ENCODE assay signal across 16 cellular contexts in genomic region chr7:151069841-151070572, GRCh38. TPM values are rescaled to one million over a fixed set of nuclear protein-coding genes. Genes with fewer than 3 reads are reported as not detected.
A peak's percentile ranks its signal among the peaks of the same experiment; 100 is the strongest.
DNase-seq lines count a peak whose midpoint lies in the region; FAIRE-seq and TF ChIP-seq lines count a peak whose summit lies in the region.
"Had no signal": no experiment of that assay in that cellular context is flagged by ENCODE, and none has a peak within 500 bp of the region (broad histone marks: within the 10 kb centered on the region; RNA-seq: fewer than 3 reads in every experiment).

No MANE protein-coding gene starts in this region.

- no peaks in the 10 kb centered on the region for H3K27me3 Mint-ChIP-seq in astrocyte (ENCODE audit: low read depth, unreplicated experiment)
- no peaks in the 10 kb centered on the region for H3K27me3 Mint-ChIP-seq in T-helper 2 cell treated with Interferon-gamma antibody and Interleukin-4, amounts not matched to agents 5 μg/mL and 100 μg/mL, for 36 hours (ENCODE audit: low read depth)
- H3K27me3 Mint-ChIP-seq: B cell had no signal

- H3K36me3 ChIP-seq in astrocyte (ENCODE audit: insufficient read depth, low read length) (peaks cover 39% of the 10 kb centered on the region), kidney (ENCODE audit: control insufficient read depth in 1 of 2, insufficient read depth in 2 of 2, low read length in 2 of 2) (peaks cover 26 to 54% of the 10 kb centered on the region in 2 donors), osteoblast (ENCODE audit: insufficient read depth, low read length) (peaks cover 68% of the 10 kb centered on the region)

- H3K9me3 ChIP-seq in astrocyte (ENCODE audit: insufficient read depth, low read depth, low read length) (no peaks in the 10 kb centered on the region), kidney (ENCODE audit: control insufficient read depth in 1 of 2, low read length in 2 of 2) (no peaks in the 10 kb centered on the region), osteoblast (ENCODE audit: low read depth, low read length) (no peaks in the 10 kb centered on the region)
- H3K9me3 ChIP-seq: BLaER1 treated with 17β-estradiol and CSF1 and Interleukin-3, amounts not matched to agents 10 nM and 100 nM; HAP-1 had no signal

- peaks cover 14% of the 10 kb centered on the region for H3K36me3 Mint-ChIP-seq in astrocyte (ENCODE audit: low read depth, unreplicated experiment)
- H3K36me3 Mint-ChIP-seq in T-helper 2 cell treated with Interferon-gamma antibody and Interleukin-4, amounts not matched to agents 5 μg/mL and 100 μg/mL, for 36 hours (ENCODE audit: low read depth), result peaks cover 28% of the 10 kb centered on the region

- H4K20me1 ChIP-seq in astrocyte (ENCODE audit: insufficient read depth, low read length) (peaks cover 45% of the 10 kb centered on the region), osteoblast (ENCODE audit: insufficient read depth, low read length) (peaks cover 5% of the 10 kb centered on the region)

- peak overlapping the region; percentile 34 for H3K27ac Mint-ChIP-seq in astrocyte (ENCODE audit: unreplicated experiment)
- H3K27ac Mint-ChIP-seq in T-helper 2 cell treated with Interferon-gamma antibody and Interleukin-4, amounts not matched to agents 5 μg/mL and 100 μg/mL, for 36 hours, result no peak overlapping the region
- H3K27ac Mint-ChIP-seq: B cell; CD8-positive, alpha-beta T cell had no signal

- no peak overlapping the region for H3K9ac ChIP-seq in astrocyte (ENCODE audit: low read length)
- no peak overlapping the region for H3K9ac ChIP-seq in kidney (ENCODE audit: low read length in 2 of 2)
- H3K9ac ChIP-seq: GM23248 had no signal

- DNase-seq in astrocyte (ENCODE audit: low read depth) (no peak), kidney (peak; percentile 67), osteoblast (ENCODE audit: insufficient read length, low spot score, missing footprints) (peak; percentile 84), putamen (ENCODE audit: low spot score) (no peak), globus pallidus (ENCODE audit: low spot score) (no peak), NCI-H1417 treated with DMSO at 0.1 percent for 48 hours (lab: John Stamatoyannopoulos, UW) (no peak)
- DNase-seq in T-helper 2 cell treated with Interferon-gamma antibody and Interleukin-4, amounts not matched to agents 5 μg/mL and 100 μg/mL, for 36 hours (ENCODE audit: low spot score), result no peak
- DNase-seq: Calu3; CD8-positive, alpha-beta T cell; DMS79 treated with DMSO at 0.1 percent for 48 hours; GF-D8; GM23248 had no signal

- no peaks in the 10 kb centered on the region for H3K4me1 ChIP-seq in astrocyte (ENCODE audit: insufficient read depth, low read length)
- no peaks in the 10 kb centered on the region for H3K4me1 ChIP-seq in kidney (ENCODE audit: control insufficient read depth in 1 of 2, insufficient read depth in 1 of 2, low read depth in 1 of 2, low read length in 2 of 2)
- no peaks in the 10 kb centered on the region for H3K4me1 ChIP-seq in osteoblast (ENCODE audit: insufficient read depth, low read length)
- H3K4me1 ChIP-seq: BLaER1 treated with 17β-estradiol and CSF1 and Interleukin-3, amounts not matched to agents 10 nM and 100 nM; HAP-1 had no signal

- H2AFZ ChIP-seq in astrocyte (ENCODE audit: low read depth, low read length) (no peak overlapping the region), osteoblast (ENCODE audit: low read length) (no peak overlapping the region)
- H2AFZ ChIP-seq: GM23248 had no signal

- no peak overlapping the region for H3K4me3 Mint-ChIP-seq in astrocyte (ENCODE audit: unreplicated experiment)
- no peak overlapping the region for H3K4me3 Mint-ChIP-seq in T-helper 2 cell treated with Interferon-gamma antibody and Interleukin-4, amounts not matched to agents 5 μg/mL and 100 μg/mL, for 36 hours
- H3K4me3 Mint-ChIP-seq: B cell; CD8-positive, alpha-beta T cell had no signal

- H3K27me3 ChIP-seq in astrocyte (ENCODE audit: insufficient read depth, low read length), result no peaks in the 10 kb centered on the region
- H3K27me3 ChIP-seq in osteoblast (ENCODE audit: insufficient read depth, low read length), result no peaks in the 10 kb centered on the region
- H3K27me3 ChIP-seq: BLaER1 treated with 17β-estradiol and CSF1 and Interleukin-3, amounts not matched to agents 10 nM and 100 nM had no signal

- TF ChIP-seq CTCF in astrocyte (IDR thresholded peaks at IDR 0.05; ENCODE audit: insufficient read depth, low read depth, low read length) (no peak), kidney (IDR thresholded peaks at IDR 0.05; ENCODE audit: borderline replicate concordance, extremely low read depth, insufficient read depth) (no peak), osteoblast (IDR thresholded peaks at IDR 0.05; ENCODE audit: extremely low read depth, low read depth, low read length) (no peak)

- H3K27ac ChIP-seq in astrocyte (ENCODE audit: low read depth, low read length) (no peak overlapping the region), kidney (ENCODE audit: low read depth in 2 of 2, low read length in 2 of 2) (no peak overlapping the region), osteoblast (ENCODE audit: low read depth, low read length) (no peak overlapping the region)
- H3K27ac ChIP-seq: BLaER1 treated with 17β-estradiol and CSF1 and Interleukin-3, amounts not matched to agents 10 nM and 100 nM; GM23248 had no signal

- intact Hi-C loops in kidney (cut with DNase I), result no loop called here

- H3K79me2 ChIP-seq in astrocyte (ENCODE audit: insufficient read depth, low read length) (peaks cover 12% of the 10 kb centered on the region), osteoblast (ENCODE audit: insufficient read depth, low read length) (peaks cover under 1% of the 10 kb centered on the region)

- H3K4me2 ChIP-seq in astrocyte (ENCODE audit: low read length) (no peak overlapping the region), osteoblast (ENCODE audit: insufficient read depth, low read length) (no peak overlapping the region)
- H3K4me2 ChIP-seq: BLaER1 treated with 17β-estradiol and CSF1 and Interleukin-3, amounts not matched to agents 10 nM and 100 nM had no signal

- no peaks in the 10 kb centered on the region for H3K9me3 Mint-ChIP-seq in astrocyte (ENCODE audit: unreplicated experiment)
- H3K9me3 Mint-ChIP-seq in T-helper 2 cell treated with Interferon-gamma antibody and Interleukin-4, amounts not matched to agents 5 μg/mL and 100 μg/mL, for 36 hours, result no peaks in the 10 kb centered on the region
- H3K9me3 Mint-ChIP-seq: CD8-positive, alpha-beta T cell had no signal

- H3K4me1 Mint-ChIP-seq in astrocyte (ENCODE audit: low read depth, unreplicated experiment), result peaks cover 7% of the 10 kb centered on the region
- no peaks in the 10 kb centered on the region for H3K4me1 Mint-ChIP-seq in T-helper 2 cell treated with Interferon-gamma antibody and Interleukin-4, amounts not matched to agents 5 μg/mL and 100 μg/mL, for 36 hours (ENCODE audit: low read depth)
- H3K4me1 Mint-ChIP-seq: B cell had no signal

- FAIRE-seq in astrocyte (lab: Jason Lieb, UNC) (no peak), kidney (lab: Jason Lieb, UNC) (no peak)
- FAIRE-seq: GM19239 had no signal

- H3K4me3 ChIP-seq in astrocyte (ENCODE audit: insufficient read depth, low read depth, low read length), result no peak overlapping the region
- no peak overlapping the region for H3K4me3 ChIP-seq in kidney (ENCODE audit: low read length in 2 of 2)
- H3K4me3 ChIP-seq in osteoblast (ENCODE audit: insufficient read depth, low read length), result no peak overlapping the region
- H3K4me3 ChIP-seq: BLaER1 treated with 17β-estradiol and CSF1 and Interleukin-3, amounts not matched to agents 10 nM and 100 nM; GM23248; HAP-1 had no signal

RNA-seq across cellular contexts. Expression of gene FASTK, which starts 10.6 kb away (rescaled TPM):
- total RNA-seq in astrocyte, result 56.1 and 61.6 TPM in 2 replicates
- 71.2 TPM for total RNA-seq in kidney
- 116 TPM for polyA plus RNA-seq in kidney (ENCODE audit: insufficient read depth, low read depth, low replicate concordance)
- 87.6 and 95.2 TPM in 2 replicates for total RNA-seq in osteoblast

RNA-seq across cellular contexts. Expression of gene SLC4A2, which starts 10.6 kb away (rescaled TPM):
- total RNA-seq in astrocyte (302 and 351 TPM in 2 replicates), kidney (104 TPM), osteoblast (52.2 and 61.5 TPM in 2 replicates)
- polyA plus RNA-seq in kidney (ENCODE audit: insufficient read depth, low read depth, low replicate concordance), result 150 TPM

RNA-seq across cellular contexts. Expression of gene CDK5, which starts 12.3 kb away (rescaled TPM):
- total RNA-seq in astrocyte (47.9 and 55.1 TPM in 2 replicates), kidney (9.1 TPM), osteoblast (15.9 and 17.0 TPM in 2 replicates)
- 21.5 TPM for polyA plus RNA-seq in kidney (ENCODE audit: insufficient read depth, low read depth, low replicate concordance)

RNA-seq across cellular contexts. Expression of gene TMUB1, which starts 13.3 kb away (rescaled TPM):
- total RNA-seq in astrocyte (42.9 and 44.9 TPM in 2 replicates), kidney (36.9 TPM), osteoblast (17.4 and 18.1 TPM in 2 replicates)
- 79.9 TPM for polyA plus RNA-seq in kidney (ENCODE audit: insufficient read depth, low read depth, low replicate concordance)

RNA-seq across cellular contexts. Expression of gene AGAP3, which starts 16.3 kb away (rescaled TPM):
- total RNA-seq in astrocyte (123 and 156 TPM in 2 replicates), kidney (64.4 TPM), osteoblast (39.8 and 45.7 TPM in 2 replicates)
- polyA plus RNA-seq in kidney (ENCODE audit: insufficient read depth, low read depth, low replicate concordance), result 35.8 TPM

Comparison
In these comparisons a context has a peak if more than half of its experiments do, and no peak if none do; other contexts are left out.
1. DNase-seq: peak in kidney (single experiment) and osteoblast (single experiment); none in astrocyte (single experiment), putamen (single experiment), globus pallidus (single experiment), NCI-H1417 treated with DMSO at 0.1 percent for 48 hours (single experiment) and T-helper 2 cell treated with Interferon-gamma antibody and Interleukin-4, amounts not matched to agents 5 μg/mL and 100 μg/mL, for 36 hours (single experiment).